Comparison of ENCODE assay signal across 22 cellular contexts in genomic region chr2:101295895-101296294, GRCh38. TPM values are rescaled to one million over a fixed set of nuclear protein-coding genes. Genes with fewer than 3 reads are reported as not detected.
A peak's percentile ranks its signal among the peaks of the same experiment; 100 is the strongest.
DNase-seq lines count a peak whose midpoint lies in the region; ATAC-seq, FAIRE-seq and TF ChIP-seq lines count a peak whose summit lies in the region.
"Had no signal": no experiment of that assay in that cellular context is flagged by ENCODE, and none has a peak within 500 bp of the region (broad histone marks: within the 10 kb centered on the region; RNA-seq: fewer than 3 reads in every experiment).

No MANE protein-coding gene starts in this region.

- peak overlapping the region; percentile 67 for H3K27ac ChIP-seq in astrocyte (ENCODE audit: low read depth, low read length)
- H3K27ac ChIP-seq: transverse colon had no signal

- no peaks in the 10 kb centered on the region for H3K27me3 ChIP-seq in astrocyte (ENCODE audit: insufficient read depth, low read length)
- H3K27me3 ChIP-seq: transverse colon had no signal

- H3K4me1 ChIP-seq in astrocyte (ENCODE audit: insufficient read depth, low read length), result peaks cover 8% of the 10 kb centered on the region

- peaks cover 66% of the 10 kb centered on the region for H3K4me1 Mint-ChIP-seq in activated naive CD4-positive, alpha-beta T cell treated with anti-CD3 and anti-CD28 coated beads, Interleukin-2, amount 50 U/mL, for 24 hours
- H3K4me1 Mint-ChIP-seq in astrocyte (ENCODE audit: low read depth, unreplicated experiment), result peaks cover 15% of the 10 kb centered on the region
- peaks cover 51% of the 10 kb centered on the region for H3K4me1 Mint-ChIP-seq in stimulated activated effector memory CD8-positive, alpha-beta T cell treated with anti-CD3 and anti-CD28 coated beads, Interleukin-12 subunit alpha, Interleukin-12 subunit beta, amount 100 ng/mL, for 72 hours

- H3K4me3 ChIP-seq in astrocyte (ENCODE audit: insufficient read depth, low read depth, low read length), result no peak overlapping the region
- H3K4me3 ChIP-seq: skin epidermis, transverse colon had no signal

- peak overlapping the region; percentile 21 for H3K9ac ChIP-seq in astrocyte (ENCODE audit: low read length)

- ATAC-seq in activated naive CD4-positive, alpha-beta T cell treated with anti-CD3 and anti-CD28 coated beads, Interleukin-2, amount 50 U/mL, for 72 hours, result no peak
- no peak for ATAC-seq in stimulated activated effector memory CD8-positive, alpha-beta T cell treated with anti-CD3 and anti-CD28 coated beads, Interleukin-12 subunit alpha, Interleukin-12 subunit beta, amount 100 ng/mL, for 72 hours
- ATAC-seq in HG02938 (IDR thresholded peaks at IDR 0.05; ENCODE audit: unreplicated experiment), result no peak
- ATAC-seq: stimulated activated memory B cell treated with anti-CD40 and anti-IgM and Interleukin-4, amounts not matched to agents 10 μg/mL and 1 μg/mL and 100 μg/mL, for 72 hours had no signal

- H3K9me3 Mint-ChIP-seq in activated naive CD4-positive, alpha-beta T cell treated with anti-CD3 and anti-CD28 coated beads, Interleukin-2, amount 50 U/mL, for 24 hours, result no peaks in the 10 kb centered on the region
- H3K9me3 Mint-ChIP-seq in activated naive CD4-positive, alpha-beta T cell treated with anti-CD3 and anti-CD28 coated beads, Interleukin-2, amount 50 U/mL, for 72 hours, result no peaks in the 10 kb centered on the region
- no peaks in the 10 kb centered on the region for H3K9me3 Mint-ChIP-seq in astrocyte (ENCODE audit: unreplicated experiment)
- no peaks in the 10 kb centered on the region for H3K9me3 Mint-ChIP-seq in stimulated activated effector memory CD8-positive, alpha-beta T cell treated with anti-CD3 and anti-CD28 coated beads, Interleukin-12 subunit alpha, Interleukin-12 subunit beta, amount 100 ng/mL, for 72 hours
- H3K9me3 Mint-ChIP-seq: activated B cell treated with CpG ODN at 0.5 μM for 24 hours; activated naive CD4-positive, alpha-beta T cell treated with anti-CD3 and anti-CD28 coated beads, Interleukin-2, amount 10 ng/mL, durations not matched to agents 7 days and 5 days; CD4-positive, alpha-beta T cell; stimulated activated memory B cell treated with anti-CD40 and anti-IgM and Interleukin-4, amounts not matched to agents 10 μg/mL and 1 μg/mL and 100 μg/mL, for 72 hours had no signal

- no peaks in the 10 kb centered on the region for H3K27me3 Mint-ChIP-seq in activated naive CD4-positive, alpha-beta T cell treated with anti-CD3 and anti-CD28 coated beads, Interleukin-2, amount 50 U/mL, for 24 hours
- H3K27me3 Mint-ChIP-seq in astrocyte (ENCODE audit: low read depth, unreplicated experiment), result no peaks in the 10 kb centered on the region
- H3K27me3 Mint-ChIP-seq: activated B cell treated with CpG ODN at 0.5 μM for 24 hours; activated naive CD4-positive, alpha-beta T cell treated with anti-CD3 and anti-CD28 coated beads, Interleukin-2, amount 10 ng/mL, durations not matched to agents 7 days and 5 days; CD4-positive, alpha-beta T cell; stimulated activated memory B cell treated with anti-CD40 and anti-IgM and Interleukin-4, amounts not matched to agents 10 μg/mL and 1 μg/mL and 100 μg/mL, for 72 hours had no signal

- H3K36me3 Mint-ChIP-seq in activated naive CD4-positive, alpha-beta T cell treated with anti-CD3 and anti-CD28 coated beads, Interleukin-2, amount 50 U/mL, for 24 hours, result peaks cover 10% of the 10 kb centered on the region
- H3K36me3 Mint-ChIP-seq in activated naive CD4-positive, alpha-beta T cell treated with anti-CD3 and anti-CD28 coated beads, Interleukin-2, amount 50 U/mL, for 72 hours, result peaks cover 0 to 31% of the 10 kb centered on the region in 2 donors
- H3K36me3 Mint-ChIP-seq in astrocyte (ENCODE audit: low read depth, unreplicated experiment), result peaks cover 2% of the 10 kb centered on the region
- H3K36me3 Mint-ChIP-seq in stimulated activated effector memory CD8-positive, alpha-beta T cell treated with anti-CD3 and anti-CD28 coated beads, Interleukin-12 subunit alpha, Interleukin-12 subunit beta, amount 100 ng/mL, for 72 hours, result peaks cover 99% of the 10 kb centered on the region

- H3K27ac Mint-ChIP-seq in activated naive CD4-positive, alpha-beta T cell treated with anti-CD3 and anti-CD28 coated beads, Interleukin-2, amount 50 U/mL, for 24 hours, result peak overlapping the region; percentile 56
- no peak overlapping the region for H3K27ac Mint-ChIP-seq in activated naive CD4-positive, alpha-beta T cell treated with anti-CD3 and anti-CD28 coated beads, Interleukin-2, amount 50 U/mL, for 72 hours
- no peak overlapping the region for H3K27ac Mint-ChIP-seq in astrocyte (ENCODE audit: unreplicated experiment)
- H3K27ac Mint-ChIP-seq in stimulated activated effector memory CD8-positive, alpha-beta T cell treated with anti-CD3 and anti-CD28 coated beads, Interleukin-12 subunit alpha, Interleukin-12 subunit beta, amount 100 ng/mL, for 72 hours, result peak overlapping the region; percentile 2
- H3K27ac Mint-ChIP-seq: activated B cell treated with CpG ODN at 0.5 μM for 24 hours; activated naive CD4-positive, alpha-beta T cell treated with anti-CD3 and anti-CD28 coated beads, Interleukin-2, amount 10 ng/mL, durations not matched to agents 7 days and 5 days; CD4-positive, alpha-beta T cell; stimulated activated memory B cell treated with anti-CD40 and anti-IgM and Interleukin-4, amounts not matched to agents 10 μg/mL and 1 μg/mL and 100 μg/mL, for 72 hours had no signal

- peaks cover 80% of the 10 kb centered on the region for H3K79me2 ChIP-seq in astrocyte (ENCODE audit: insufficient read depth, low read length)

- no peak overlapping the region for H2AFZ ChIP-seq in astrocyte (ENCODE audit: low read depth, low read length)

- no peak for TF ChIP-seq CTCF in astrocyte (IDR thresholded peaks at IDR 0.05; ENCODE audit: insufficient read depth, low read depth, low read length)

- peak; percentile 54 for FAIRE-seq in astrocyte (lab: Jason Lieb, UNC)
- FAIRE-seq: A204.1, GM12892, keratinocyte had no signal

- no peak overlapping the region for H3K4me3 Mint-ChIP-seq in activated naive CD4-positive, alpha-beta T cell treated with anti-CD3 and anti-CD28 coated beads, Interleukin-2, amount 50 U/mL, for 24 hours
- H3K4me3 Mint-ChIP-seq in astrocyte (ENCODE audit: unreplicated experiment), result no peak overlapping the region
- H3K4me3 Mint-ChIP-seq in stimulated activated effector memory CD8-positive, alpha-beta T cell treated with anti-CD3 and anti-CD28 coated beads, Interleukin-12 subunit alpha, Interleukin-12 subunit beta, amount 100 ng/mL, for 72 hours, result peak overlapping the region; percentile 1
- H3K4me3 Mint-ChIP-seq: activated B cell treated with CpG ODN at 0.5 μM for 24 hours; activated naive CD4-positive, alpha-beta T cell treated with anti-CD3 and anti-CD28 coated beads, Interleukin-2, amount 10 ng/mL, durations not matched to agents 7 days and 5 days; CD4-positive, alpha-beta T cell; stimulated activated memory B cell treated with anti-CD40 and anti-IgM and Interleukin-4, amounts not matched to agents 10 μg/mL and 1 μg/mL and 100 μg/mL, for 72 hours had no signal

- peaks cover 16% of the 10 kb centered on the region for H3K36me3 ChIP-seq in astrocyte (ENCODE audit: insufficient read depth, low read length)

- H3K9me3 ChIP-seq in astrocyte (ENCODE audit: insufficient read depth, low read depth, low read length), result no peaks in the 10 kb centered on the region
- H3K9me3 ChIP-seq: transverse colon had no signal

- no peak for DNase-seq in activated naive CD4-positive, alpha-beta T cell treated with anti-CD3 and anti-CD28 coated beads, Interleukin-2, amount 50 U/mL, for 72 hours (ENCODE audit: low spot score in 2 of 2)
- DNase-seq in astrocyte (ENCODE audit: low read depth), result peak; percentile 76
- DNase-seq in glomerular visceral epithelial cell (ENCODE audit: extremely low spot score), result peak; percentile 25
- DNase-seq in stimulated activated effector memory CD8-positive, alpha-beta T cell treated with anti-CD3 and anti-CD28 coated beads, Interleukin-12 subunit alpha, Interleukin-12 subunit beta, amount 100 ng/mL, for 72 hours (ENCODE audit: low spot score in 2 of 2), result no peak
- DNase-seq in pons (ENCODE audit: low spot score), result no peak
- no peak for DNase-seq in NCI-H2196 treated with DMSO at 0.1 percent for 48 hours (lab: John Stamatoyannopoulos, UW; ENCODE audit: unreplicated experiment)
- DNase-seq: activated B cell treated with CpG ODN at 0.5 μM for 24 hours; activated naive CD4-positive, alpha-beta T cell treated with anti-CD3 and anti-CD28 coated beads, Interleukin-2, amount 10 ng/mL, durations not matched to agents 7 days and 5 days; CD4-positive, alpha-beta T cell; cerebellar nuclear complex; H7; MV-4-11; occipital lobe; RPMI8226; transverse colon had no signal

- H3K4me2 ChIP-seq in astrocyte (ENCODE audit: low read length), result peak overlapping the region; percentile 61

- H4K20me1 ChIP-seq in astrocyte (ENCODE audit: insufficient read depth, low read length), result peaks cover 50% of the 10 kb centered on the region

RNA-seq across cellular contexts. Expression of gene RNF149, which starts 12.6 kb away (rescaled TPM):
- 10 to 100 TPM; 46.8 to 54.1 TPM for total RNA-seq in activated naive CD4-positive, alpha-beta T cell treated with anti-CD3 and anti-CD28 coated beads, Interleukin-2, amount 50 U/mL, for 72 hours
- 36.4 and 37.7 TPM in 2 replicates for total RNA-seq in astrocyte

RNA-seq across cellular contexts. Expression of gene CNOT11, which starts 43.2 kb away (rescaled TPM):
- total RNA-seq in activated naive CD4-positive, alpha-beta T cell treated with anti-CD3 and anti-CD28 coated beads, Interleukin-2, amount 50 U/mL, for 72 hours, result 10 to 100 TPM; 46.1 to 56.4 TPM
- total RNA-seq in astrocyte, result 36.7 and 37.0 TPM in 2 replicates

Comparison
In these comparisons a context has a peak if more than half of its experiments do, and no peak if none do; other contexts are left out.
1. H3K27ac Mint-ChIP-seq: peak in activated naive CD4-positive, alpha-beta T cell treated with anti-CD3 and anti-CD28 coated beads, Interleukin-2, amount 50 U/mL, for 24 hours (single experiment) and stimulated activated effector memory CD8-positive, alpha-beta T cell treated with anti-CD3 and anti-CD28 coated beads, Interleukin-12 subunit alpha, Interleukin-12 subunit beta, amount 100 ng/mL, for 72 hours (single experiment); none in activated naive CD4-positive, alpha-beta T cell treated with anti-CD3 and anti-CD28 coated beads, Interleukin-2, amount 50 U/mL, for 72 hours (0 of 2) and astrocyte (single experiment).
2. DNase-seq: peak in astrocyte (single experiment) and glomerular visceral epithelial cell (single experiment); none in activated naive CD4-positive, alpha-beta T cell treated with anti-CD3 and anti-CD28 coated beads, Interleukin-2, amount 50 U/mL, for 72 hours (0 of 2), stimulated activated effector memory CD8-positive, alpha-beta T cell treated with anti-CD3 and anti-CD28 coated beads, Interleukin-12 subunit alpha, Interleukin-12 subunit beta, amount 100 ng/mL, for 72 hours (0 of 2), pons (single experiment) and NCI-H2196 treated with DMSO at 0.1 percent for 48 hours (single experiment).